ENCODE assay signal across 25 cellular contexts in the genomic region with DNA sequence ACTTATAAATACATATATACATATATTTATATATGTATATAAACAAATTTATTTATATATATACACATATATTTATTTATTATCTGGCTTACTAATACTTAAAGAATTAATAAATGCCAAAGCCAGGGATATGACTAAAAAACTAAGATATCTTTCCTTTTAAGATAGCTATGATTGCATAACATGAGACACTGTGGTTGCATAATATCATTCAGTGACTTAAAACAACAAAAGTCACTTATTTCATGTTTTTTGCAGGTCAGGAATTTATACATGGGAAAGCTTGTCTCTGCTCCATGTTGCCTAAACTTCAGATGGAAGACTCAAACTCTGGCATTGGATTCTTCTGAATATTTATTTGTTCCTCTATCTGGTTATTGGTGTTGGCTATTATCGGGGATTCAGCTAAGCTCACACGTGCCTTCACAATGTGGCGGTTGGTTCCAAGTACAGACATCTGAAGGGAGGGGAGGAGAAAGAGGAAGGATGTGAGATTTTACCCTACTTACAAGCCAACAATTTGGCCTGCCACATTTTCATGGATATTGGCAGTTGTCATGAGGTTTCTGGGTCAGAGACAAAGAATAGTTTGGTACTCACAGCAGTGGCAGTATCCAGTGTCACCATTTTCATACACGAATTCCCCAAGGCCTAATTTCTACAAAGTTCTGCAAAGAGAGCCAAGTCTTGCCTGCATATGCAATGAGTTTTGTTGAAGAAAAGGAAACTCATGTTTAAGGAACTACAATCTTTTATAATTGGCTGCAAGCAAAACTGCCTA.
A peak's percentile ranks its signal among the peaks of the same experiment; 100 is the strongest.
DNase-seq lines count a peak whose midpoint lies in the region; ATAC-seq and TF ChIP-seq lines count a peak whose summit lies in the region.
"Had no signal": no experiment of that assay in that cellular context is flagged by ENCODE, and none has a peak within 500 bp of the region (broad histone marks: within the 10 kb centered on the region; RNA-seq: fewer than 3 reads in every experiment).

No MANE protein-coding gene starts in this region.

- H3K4me1 ChIP-seq in Karpas-422 (ENCODE audit: low read length): no peaks in the 10 kb centered on the region
- H3K4me1 ChIP-seq: A549, body of pancreas, Caco-2, SJSA1, transverse colon had no signal

- no peaks in the 10 kb centered on the region for H3K27me3 ChIP-seq in Karpas-422 (ENCODE audit: low read length)
- H3K27me3 ChIP-seq: body of pancreas, MG63, SJSA1, stomach, transverse colon had no signal

- ATAC-seq in Right ventricle myocardium superior (ENCODE audit: poor library complexity) (peak; percentile 41), HG03045 (IDR thresholded peaks at IDR 0.05; ENCODE audit: unreplicated experiment) (no peak)
- ATAC-seq: A549; body of pancreas; effector memory CD8-positive, alpha-beta T cell; Panc1 had no signal

- peaks cover 14% of the 10 kb centered on the region for H3K9me3 ChIP-seq in Karpas-422 (ENCODE audit: low read length)
- H3K9me3 ChIP-seq: A549, body of pancreas, Caco-2, MG63, SJSA1, stomach, transverse colon had no signal

- no peak for TF ChIP-seq CTCF in fibroblast of villous mesenchyme (IDR thresholded peaks at IDR 0.05; ENCODE audit: insufficient read depth, low read depth, low read length)

- H2AFZ ChIP-seq in Karpas-422 (ENCODE audit: low read length): no peak overlapping the region

- no peaks in the 10 kb centered on the region for H3K36me3 ChIP-seq in Karpas-422 (ENCODE audit: insufficient read depth, low read length)
- H3K36me3 ChIP-seq: MG63, SJSA1, stomach, transverse colon, WERI-Rb-1 had no signal

- no peak overlapping the region for H3K9ac ChIP-seq in Karpas-422 (ENCODE audit: low read length)

- H3K27ac ChIP-seq in Karpas-422 (ENCODE audit: low read length): no peak overlapping the region
- H3K27ac ChIP-seq: A549, body of pancreas, SJSA1, stomach, transverse colon, WERI-Rb-1 had no signal

- no peaks in the 10 kb centered on the region for H4K20me1 ChIP-seq in Karpas-422 (ENCODE audit: insufficient read depth, low read depth, low read length)

- DNase-seq in Right ventricle myocardium superior (no peak), cardiac septum (ENCODE audit: low spot score) (no peak), OCI-M1 (lab: John Stamatoyannopoulos, UW) (peak; percentile 38), fibroblast of villous mesenchyme (ENCODE audit: low read depth) (peak; percentile 5), Karpas-422 (no peak), SK-N-DZ (ENCODE audit: low spot score) (no peak)
- no peak for DNase-seq in stimulated activated CD4-positive, alpha-beta T cell treated with anti-CD3 and anti-CD28 coated beads, Interleukin-4, amount 100 ng/mL, for 24 hours
- DNase-seq: activated CD4-positive, alpha-beta T cell treated with anti-CD3 and anti-CD28 coated beads, Interleukin-2, amount 50 U/mL, for 48 hours; activated effector memory CD4-positive, alpha-beta T cell treated with anti-CD3 and anti-CD28 coated beads, Interleukin-2, amount 50 U/mL, for 16 hours; body of pancreas; Caco-2; DND-41; effector memory CD8-positive, alpha-beta T cell; HFFc6; mesenchymal stem cell; MG63; naive B cell; NCI-H748 treated with DMSO at 0.1 percent for 48 hours; stomach; transverse colon; WERI-Rb-1 had no signal

- H3K9me2 ChIP-seq in Karpas-422 (replicated peaks; ENCODE audit: insufficient read depth, low read length): no peaks in the 10 kb centered on the region

- no peak overlapping the region for H3K4me3 ChIP-seq in fibroblast of villous mesenchyme (ENCODE audit: low read depth, low read length)
- H3K4me3 ChIP-seq in Karpas-422 (ENCODE audit: low read length): no peak overlapping the region
- H3K4me3 ChIP-seq: A549, body of pancreas, MG63, SJSA1, stomach, transverse colon had no signal

- H3K79me2 ChIP-seq in Karpas-422 (ENCODE audit: low read length): no peaks in the 10 kb centered on the region

- intact Hi-C loops in Right ventricle myocardium superior (cut with DNase I) (no loop called here), cardiac septum (cut with DNase I) (no loop called here)

- no peak overlapping the region for H3K4me2 ChIP-seq in Karpas-422 (ENCODE audit: low read depth, low read length, poor library complexity, severe bottlenecking)
- H3K4me2 ChIP-seq: A549 had no signal

Comparison
In these comparisons a context has a peak if more than half of its experiments do, and no peak if none do; other contexts are left out.
1. DNase-seq: peak in OCI-M1 (single experiment) and fibroblast of villous mesenchyme (single experiment); none in Right ventricle myocardium superior (single experiment), cardiac septum (single experiment), stimulated activated CD4-positive, alpha-beta T cell treated with anti-CD3 and anti-CD28 coated beads, Interleukin-4, amount 100 ng/mL, for 24 hours (single experiment), Karpas-422 (single experiment) and SK-N-DZ (single experiment).